Comparison of ENCODE assay signal across 7 cellular contexts in the genomic region with DNA sequence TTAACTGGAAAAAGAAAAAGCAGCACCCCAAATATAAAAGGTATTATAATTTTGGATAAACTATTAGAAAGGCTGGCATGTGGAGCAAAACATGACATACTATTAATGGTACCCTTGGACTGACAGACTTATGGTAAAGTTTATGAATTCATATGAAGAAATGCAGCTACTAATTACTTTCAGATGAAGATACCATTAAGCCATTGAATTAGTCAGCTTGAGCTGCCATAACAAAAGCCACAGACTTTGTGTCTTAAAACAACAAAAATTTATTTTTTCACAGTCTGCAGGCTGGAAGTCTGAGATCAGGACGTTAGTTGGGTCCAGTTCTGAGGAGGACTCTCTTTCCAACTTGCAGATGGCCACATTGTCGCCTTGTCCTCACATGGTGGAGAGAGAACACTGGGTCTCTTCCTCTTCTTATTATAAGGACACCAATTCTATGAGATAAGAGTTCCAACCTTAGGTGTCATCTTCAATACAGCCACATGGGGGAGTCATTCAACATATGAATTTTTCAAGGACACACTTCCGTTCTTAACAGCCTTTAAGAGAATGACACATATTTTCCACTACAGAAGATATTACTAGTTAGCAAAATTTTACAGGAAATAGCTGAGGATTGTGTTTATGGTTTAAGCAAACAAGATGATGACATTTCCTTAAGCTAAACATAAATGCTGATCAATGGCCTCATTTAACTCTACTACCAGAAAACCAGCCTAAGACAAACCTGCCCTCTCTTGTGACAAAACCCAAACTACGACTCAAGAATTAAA. TPM values are rescaled to one million over a fixed set of nuclear protein-coding genes. Genes with fewer than 3 reads are reported as not detected.
DNase-seq lines count a peak whose midpoint lies in the region; ATAC-seq and TF ChIP-seq lines count a peak whose summit lies in the region.

No MANE protein-coding gene starts in this region.

- peak; percentile 57 for DNase-seq in GM03348 (ENCODE audit: low spot score)
- peak; percentile 63 to 74 for DNase-seq in HL-60 (ENCODE audit: low read depth in 1 of 2, low spot score in 1 of 2)
- peak; percentile 32 for DNase-seq in NOMO-1 treated with dmso at 0.1 percent for 144 hours (lab: John Stamatoyannopoulos, UW; ENCODE audit: unreplicated experiment)
- peak; percentile 48 to 56 for DNase-seq in activated T-cell treated with anti-CD3 and anti-CD28 coated beads, Interleukin-2, amount 50 U/mL, for 72 hours
- DNase-seq in germinal center (ENCODE audit: low spot score): peak; percentile 55
- peak; percentile 86 for DNase-seq in renal cortical epithelial cell (ENCODE audit: low read depth)

- H3K27ac Mint-ChIP-seq in activated T-cell treated with anti-CD3 and anti-CD28 coated beads, Interleukin-2, amount 50 U/mL, for 72 hours: peak overlapping the region; percentile 98

- peak; percentile 26 for TF ChIP-seq CTCF in HL-60 (IDR thresholded peaks at IDR 0.05; ENCODE audit: insufficient read depth, low read length)

- no peak overlapping the region for H3K4me3 ChIP-seq in HL-60 (replicated peaks; ENCODE audit: insufficient read depth, low read length)

- H3K27me3 Mint-ChIP-seq in activated T-cell treated with anti-CD3 and anti-CD28 coated beads, Interleukin-2, amount 50 U/mL, for 72 hours (ENCODE audit: low read depth): no peaks in the 10 kb centered on the region

- H3K4me3 Mint-ChIP-seq in activated T-cell treated with anti-CD3 and anti-CD28 coated beads, Interleukin-2, amount 50 U/mL, for 72 hours: peak overlapping the region; percentile 25 to 65

- H3K36me3 Mint-ChIP-seq in activated T-cell treated with anti-CD3 and anti-CD28 coated beads, Interleukin-2, amount 50 U/mL, for 72 hours (ENCODE audit: insufficient read depth in 2 of 2): peaks cover 2 to 5% of the 10 kb centered on the region in 2 donors

- ATAC-seq in GM21515 (IDR thresholded peaks at IDR 0.05; ENCODE audit: unreplicated experiment): peak; percentile 95
- peak; percentile 79 to 80 for ATAC-seq in activated T-cell treated with anti-CD3 and anti-CD28 coated beads, Interleukin-2, amount 50 U/mL, for 72 hours (replicated peaks in 1 of 2)

- no peaks in the 10 kb centered on the region for H3K27me3 ChIP-seq in HL-60 (ENCODE audit: insufficient read depth, poor library complexity, severe bottlenecking)

- H3K9me3 Mint-ChIP-seq in activated T-cell treated with anti-CD3 and anti-CD28 coated beads, Interleukin-2, amount 50 U/mL, for 72 hours: peaks cover 3 to 4% of the 10 kb centered on the region in 2 donors

- peaks cover 44% of the 10 kb centered on the region for H3K4me1 Mint-ChIP-seq in activated T-cell treated with anti-CD3 and anti-CD28 coated beads, Interleukin-2, amount 50 U/mL, for 72 hours (ENCODE audit: low read depth)

- no peak overlapping the region for H3K27ac ChIP-seq in HL-60 (replicated peaks)

RNA-seq across cellular contexts. Expression of a gene that starts 56.1 kb away (rescaled TPM):
- total RNA-seq in activated T-cell treated with anti-CD3 and anti-CD28 coated beads, Interleukin-2, amount 50 U/mL, for 72 hours: 10 to 100 TPM; 41.3 to 49.1 TPM
- total RNA-seq in renal cortical epithelial cell: 42.6 and 94.5 TPM in 2 replicates

Comparison
In these comparisons a context has a peak if more than half of its experiments do, and no peak if none do; other contexts are left out.
1. DNase-seq: peak in every context shown above with its lines; median percentile 86 in renal cortical epithelial cell; 68 in HL-60; 57 in GM03348; 55 in germinal center; 52 in activated T-cell treated with anti-CD3 and anti-CD28 coated beads, Interleukin-2, amount 50 U/mL, for 72 hours; 32 in NOMO-1 treated with dmso at 0.1 percent for 144 hours.